In genomic region chr10:103752680-103753248, GRCh38 we compare ENCODE assay signal across 10 cellular contexts.
DNase-seq lines count a peak whose midpoint lies in the region; ATAC-seq, FAIRE-seq and TF ChIP-seq lines count a peak whose summit lies in the region.
"Had no signal": no experiment of that assay in that cellular context is flagged by ENCODE, and none has a peak within 500 bp of the region (broad histone marks: within the 10 kb centered on the region; RNA-seq: fewer than 3 reads in every experiment).

No MANE protein-coding gene starts in this region.

- FAIRE-seq in G401.6 (lab: Jason Lieb, UNC), result peak; percentile 39
- no peak for FAIRE-seq in bronchial epithelial cell (lab: Jason Lieb, UNC)

- H3K9me3 ChIP-seq in Loucy (ENCODE audit: insufficient read depth, low read depth, low read length) (peaks cover 5% of the 10 kb centered on the region; the same call in 1 of the 2 replicates), parathyroid adenoma (ENCODE audit: control insufficient read depth, low read length) (no peaks in the 10 kb centered on the region)

- H3K27me3 ChIP-seq in Loucy (ENCODE audit: insufficient read depth, low read length, poor library complexity, severe bottlenecking), result no peaks in the 10 kb centered on the region
- H3K27me3 ChIP-seq in bronchial epithelial cell (ENCODE audit: control insufficient read depth, insufficient read depth, low read length), result no peaks in the 10 kb centered on the region
- H3K27me3 ChIP-seq in parathyroid adenoma (ENCODE audit: control insufficient read depth, insufficient read depth, low read length), result no peaks in the 10 kb centered on the region

- no peaks in the 10 kb centered on the region for H4K20me1 ChIP-seq in Loucy (ENCODE audit: insufficient read depth, low read length, poor library complexity, severe bottlenecking)

- H3K4me3 ChIP-seq in Loucy (ENCODE audit: low read length, poor library complexity, severe bottlenecking), result no peak overlapping the region
- no peak overlapping the region for H3K4me3 ChIP-seq in bronchial epithelial cell (ENCODE audit: low read depth, low read length)
- H3K4me3 ChIP-seq in parathyroid adenoma (ENCODE audit: low read depth, low read length), result no peak overlapping the region

- H3K9ac ChIP-seq in Loucy (ENCODE audit: low read depth, low read length, poor library complexity, severe bottlenecking) (no peak overlapping the region), parathyroid adenoma (no peak overlapping the region)

- TF ChIP-seq CTCF in Loucy (conservative IDR thresholded peaks at IDR 0.05; ENCODE audit: low read length) (peak; percentile 89), bronchial epithelial cell (IDR thresholded peaks at IDR 0.05; ENCODE audit: insufficient read depth, low read length, severe bottlenecking) (peak; percentile 56), parathyroid adenoma (IDR thresholded peaks at IDR 0.05) (peak; percentile 62)

- H3K4me2 ChIP-seq in Loucy (ENCODE audit: low read depth, low read length, poor library complexity, severe bottlenecking) (no peak overlapping the region), parathyroid adenoma (ENCODE audit: low read length) (no peak overlapping the region)

- intact Hi-C loops in head of caudate nucleus (cut with DNase I), result no loop called here

- H3F3A ChIP-seq in Loucy (ENCODE audit: low read depth), result no peaks in the 10 kb centered on the region

- DNase-seq in bronchial epithelial cell (ENCODE audit: low read depth) (no peak), head of caudate nucleus (no peak), hypothalamus (lab: John Stamatoyannopoulos, UW) (no peak), retina (no peak)
- DNase-seq: naive B cell, NCI-H446 treated with DMSO at 0.1 percent for 48 hours had no signal

- no peak overlapping the region for H3K27ac ChIP-seq in parathyroid adenoma

- H3K9me2 ChIP-seq in Loucy (replicated peaks; ENCODE audit: low read depth, low read length), result no peaks in the 10 kb centered on the region

- H3K36me3 ChIP-seq in Loucy (ENCODE audit: insufficient read depth, low read length) (0 out of 2 replicates have a peak, but pooled peaks cover 6% of the 10 kb centered on the region), bronchial epithelial cell (ENCODE audit: control insufficient read depth, insufficient read depth, low read length) (peaks cover 7% of the 10 kb centered on the region), parathyroid adenoma (ENCODE audit: control insufficient read depth, insufficient read depth, low read length) (no peaks in the 10 kb centered on the region)

- no peaks in the 10 kb centered on the region for H3K4me1 ChIP-seq in Loucy (ENCODE audit: insufficient read depth, low read length, poor library complexity, severe bottlenecking)
- H3K4me1 ChIP-seq in parathyroid adenoma, result no peaks in the 10 kb centered on the region

- H2AFZ ChIP-seq in Loucy (ENCODE audit: low read length) (no peak overlapping the region), parathyroid adenoma (no peak overlapping the region)

- H3K79me2 ChIP-seq in Loucy (ENCODE audit: insufficient read depth, low read length) (no peaks in the 10 kb centered on the region), parathyroid adenoma (no peaks in the 10 kb centered on the region)

- ATAC-seq in GM21423 (IDR thresholded peaks at IDR 0.05; ENCODE audit: unreplicated experiment), result no peak
